8 cellular contexts compared by ENCODE assay signal in the genomic region with DNA sequence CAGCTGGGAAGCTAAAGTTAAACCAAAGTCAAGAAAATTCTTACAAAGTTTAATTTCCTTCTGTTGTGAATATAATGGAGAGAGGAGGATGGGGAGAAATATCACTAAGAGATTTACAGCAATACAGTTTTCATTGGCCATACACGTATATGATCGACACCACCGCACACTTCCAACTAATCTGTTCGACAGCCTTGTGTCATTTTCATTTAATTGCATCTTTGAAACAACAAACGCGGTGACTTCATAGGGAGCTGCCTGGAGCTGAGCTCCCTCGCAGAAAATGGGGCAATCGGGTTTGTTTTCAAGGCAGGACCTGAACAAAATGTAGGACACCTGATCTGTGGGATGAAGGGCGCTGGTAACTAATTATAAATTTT. TPM values are rescaled to one million over a fixed set of nuclear protein-coding genes. Genes with fewer than 3 reads are reported as not detected.
A peak's percentile ranks its signal among the peaks of the same experiment; 100 is the strongest.
DNase-seq lines count a peak whose midpoint lies in the region; ATAC-seq and TF ChIP-seq lines count a peak whose summit lies in the region.

No MANE protein-coding gene starts in this region.

- H3K4me2 ChIP-seq in PC-3 (ENCODE audit: low read length) (peak overlapping the region; percentile 84), Karpas-422 (ENCODE audit: low read depth, low read length, poor library complexity, severe bottlenecking) (no peak overlapping the region)

- H2AFZ ChIP-seq in PC-3 (ENCODE audit: low read length) (peak overlapping the region; percentile 77), Karpas-422 (ENCODE audit: low read length) (no peak overlapping the region)

- no peak overlapping the region for H3K27ac Mint-ChIP-seq in naive thymus-derived CD8-positive, alpha-beta T cell

- H3K27me3 ChIP-seq in PC-3 (ENCODE audit: low read length) (no peaks in the 10 kb centered on the region), Karpas-422 (ENCODE audit: low read length) (no peaks in the 10 kb centered on the region)
- H3K27me3 ChIP-seq in effector memory CD4-positive, alpha-beta T cell (replicated peaks; ENCODE audit: control insufficient read depth, insufficient read depth, low read length, poor library complexity, severe bottlenecking) = peaks cover 4% of the 10 kb centered on the region

- ATAC-seq in PC-3 (no peak), HG03571 (IDR thresholded peaks at IDR 0.05; ENCODE audit: unreplicated experiment) (no peak)
- no peak for ATAC-seq in naive thymus-derived CD8-positive, alpha-beta T cell

- H3K27me3 Mint-ChIP-seq in naive thymus-derived CD8-positive, alpha-beta T cell = peaks cover 23 to 59% (median 35%) of the 10 kb centered on the region in 5 donors

- CTCF ChIA-PET in PC-3 (lab: Charles Lee) = no interaction called here

- POLR2A ChIA-PET in PC-3 (lab: Charles Lee; ENCODE audit: unreplicated experiment) = no interaction called here
- POLR2A ChIA-PET in naive thymus-derived CD8-positive, alpha-beta T cell (lab: Charles Lee) = no interaction called here

- H3K79me2 ChIP-seq in PC-3 (ENCODE audit: low read length) = peaks cover 52% of the 10 kb centered on the region
- H3K79me2 ChIP-seq in Karpas-422 (ENCODE audit: low read length) = no peaks in the 10 kb centered on the region

- H3K4me1 Mint-ChIP-seq in naive thymus-derived CD8-positive, alpha-beta T cell = peaks cover 8 to 17% (median 14%) of the 10 kb centered on the region in 4 donors

- H3F3A ChIP-seq in PC-3 (ENCODE audit: low read length, unreplicated experiment) = no peaks in the 10 kb centered on the region

- DNase-seq in PC-3 (peak; percentile 15), foreskin melanocyte (no peak), Karpas-422 (no peak)
- DNase-seq in effector memory CD4-positive, alpha-beta T cell = no peak
- DNase-seq in naive thymus-derived CD8-positive, alpha-beta T cell = no peak
- DNase-seq in stimulated activated CD4-positive, alpha-beta T cell treated with anti-CD3 and anti-CD28 coated beads, Interleukin-2, amount 100 ng/mL, for 24 hours = no peak

- no peak for TF ChIP-seq CTCF in PC-3 (conservative IDR thresholded peaks at IDR 0.05; ENCODE audit: low read depth, low read length)

- H3K9me3 Mint-ChIP-seq in naive thymus-derived CD8-positive, alpha-beta T cell = peaks cover 0 to 2% (median 0%) of the 10 kb centered on the region in 9 donors

- intact Hi-C loops in PC-3 (cut with micrococcal nuclease) = loop anchor here (2.0 to 10.0 kb wide), 3 partner anchors 73 to 299 kb away; no protein-coding TSS in a partner anchor

- H3K9me3 ChIP-seq in PC-3 (ENCODE audit: low read length) = no peaks in the 10 kb centered on the region
- H3K9me3 ChIP-seq in effector memory CD4-positive, alpha-beta T cell (ENCODE audit: control insufficient read depth, low read length) = no peaks in the 10 kb centered on the region
- H3K9me3 ChIP-seq in Karpas-422 (ENCODE audit: low read length) = no peaks in the 10 kb centered on the region

- 0 out of 2 replicates have a peak, but pooled peaks cover 4% of the 10 kb centered on the region for H4K20me1 ChIP-seq in PC-3 (ENCODE audit: low read length)
- no peaks in the 10 kb centered on the region for H4K20me1 ChIP-seq in Karpas-422 (ENCODE audit: insufficient read depth, low read depth, low read length)

- BruUV-seq in PC-3 (replicated peaks; lab: Mats Ljungman, UMichigan) = TSS peak; percentile 46

- peak overlapping the region; percentile 57 to 89 (median 76) for H3K4me3 Mint-ChIP-seq in naive thymus-derived CD8-positive, alpha-beta T cell

- no peaks in the 10 kb centered on the region for H3K36me3 Mint-ChIP-seq in naive thymus-derived CD8-positive, alpha-beta T cell

- H3K36me3 ChIP-seq in PC-3 (ENCODE audit: low read depth, low read length) (no peaks in the 10 kb centered on the region), Karpas-422 (ENCODE audit: insufficient read depth, low read length) (no peaks in the 10 kb centered on the region)
- no peaks in the 10 kb centered on the region for H3K36me3 ChIP-seq in effector memory CD4-positive, alpha-beta T cell (ENCODE audit: control insufficient read depth, insufficient read depth, low read length)

- peaks cover 30% of the 10 kb centered on the region for H3K4me1 ChIP-seq in PC-3 (ENCODE audit: insufficient read depth, low read length)
- no peaks in the 10 kb centered on the region for H3K4me1 ChIP-seq in effector memory CD4-positive, alpha-beta T cell (ENCODE audit: control insufficient read depth, insufficient read depth, low read length, poor library complexity, severe bottlenecking)
- H3K4me1 ChIP-seq in Karpas-422 (ENCODE audit: low read length) = no peaks in the 10 kb centered on the region

- peak overlapping the region; percentile 70 for H3K9ac ChIP-seq in PC-3 (ENCODE audit: low read length)
- H3K9ac ChIP-seq in Karpas-422 (ENCODE audit: low read length) = no peak overlapping the region

- H3K27ac ChIP-seq in PC-3 (ENCODE audit: low read length) (no peak overlapping the region), Karpas-422 (ENCODE audit: low read length) (no peak overlapping the region)
- H3K27ac ChIP-seq in effector memory CD4-positive, alpha-beta T cell (ENCODE audit: insufficient read depth, low read length, poor library complexity, severe bottlenecking) = peak overlapping the region; percentile 73

- H3K9me2 ChIP-seq in PC-3 (replicated peaks; ENCODE audit: low read length) (no peaks in the 10 kb centered on the region), Karpas-422 (replicated peaks; ENCODE audit: insufficient read depth, low read length) (no peaks in the 10 kb centered on the region)

- H3K4me3 ChIP-seq in GM08714 (ENCODE audit: low read length) (peak overlapping the region; percentile 78), PC-3 (ENCODE audit: low read length) (peak overlapping the region; percentile 98), Karpas-422 (ENCODE audit: low read length) (no peak overlapping the region)
- H3K4me3 ChIP-seq in effector memory CD4-positive, alpha-beta T cell (ENCODE audit: insufficient read depth, low read depth, low read length, poor library complexity, severe bottlenecking) = peak overlapping the region; percentile 62

RNA-seq across cellular contexts. Expression of a gene that starts 1.3 kb away (rescaled TPM):
- total RNA-seq in PC-3 (2014; rRNA removed) = 12.1 and 16.2 TPM in 2 replicates
- total RNA-seq in naive thymus-derived CD8-positive, alpha-beta T cell = not detected
- polyA plus RNA-seq in naive thymus-derived CD8-positive, alpha-beta T cell = not detected
- total RNA-seq in Karpas-422 (2014; rRNA removed; shearing (Covaris generic); ENCODE audit: low replicate concordance) = 0.14 TPM in 1 of 2 replicates, not detected in the other

Comparison
In these comparisons a context has a peak if more than half of its experiments do, and no peak if none do; other contexts are left out.
1. RNA of a gene that starts 1.3 kb away (total RNA-seq): 12.1 to 16.2 TPM in PC-3; not detected in naive thymus-derived CD8-positive, alpha-beta T cell and 0.14 TPM in Karpas-422; every median in the first group is over 10 times any median in the second.